11 cellular contexts compared by ENCODE assay signal in genomic region chr3:119675188-119675874, GRCh38. TPM values are rescaled to one million over a fixed set of nuclear protein-coding genes. Genes with fewer than 3 reads are reported as not detected.
DNase-seq lines count a peak whose midpoint lies in the region; ATAC-seq and TF ChIP-seq lines count a peak whose summit lies in the region.
"Had no signal": no experiment of that assay in that cellular context is flagged by ENCODE, and none has a peak within 500 bp of the region (broad histone marks: within the 10 kb centered on the region; RNA-seq: fewer than 3 reads in every experiment).

No MANE protein-coding gene starts in this region.

- CTCF ChIA-PET in Panc1 (lab: Charles Lee), result interaction anchor here (0.5 to 0.6 kb wide), 2 partner anchors 115 to 506 kb away, joined by 7 to 9 read pairs; no protein-coding TSS in a partner anchor

- in situ Hi-C loops in Panc1 (cut with HindIII; ENCODE audit: low pct_unique_long_range_greater_than_20kb, low sequenced_read_pairs), result no loop called here

- H3K4me1 ChIP-seq in Panc1 (ENCODE audit: control insufficient read depth, insufficient read depth, low read length) (peaks cover 15% of the 10 kb centered on the region), sigmoid colon (peaks cover 0 to 19% (median 15%) of the 10 kb centered on the region in 4 donors)

- peaks cover 33% of the 10 kb centered on the region for H3K36me3 Mint-ChIP-seq in T-helper 1 cell treated with Interleukin-12 subunit alpha and Interleukin-12 subunit beta and Interleukin-4 antibody, amounts not matched to agents 30 μg/mL and 1 μg/mL, for 36 hours (ENCODE audit: low read depth)

- POLR2A ChIA-PET in Panc1 (lab: Charles Lee), result no interaction called here

- intact Hi-C loops in Panc1 (cut with micrococcal nuclease; ENCODE audit: unreplicated experiment) (no loop called here), sigmoid colon (cut with DNase I) (loop anchor here (5.0 to 10.0 kb wide), 3 partner anchors 38 to 419 kb away; partner anchors contain the start of gene GSK3B)

- peak overlapping the region; percentile 88 for H3K4me3 Mint-ChIP-seq in T-helper 1 cell treated with Interleukin-12 subunit alpha and Interleukin-12 subunit beta and Interleukin-4 antibody, amounts not matched to agents 30 μg/mL and 1 μg/mL, for 36 hours

- peak overlapping the region; percentile 41 for H3K27ac Mint-ChIP-seq in T-helper 1 cell treated with Interleukin-12 subunit alpha and Interleukin-12 subunit beta and Interleukin-4 antibody, amounts not matched to agents 30 μg/mL and 1 μg/mL, for 36 hours

- no peaks in the 10 kb centered on the region for H3K27me3 Mint-ChIP-seq in T-helper 1 cell treated with Interleukin-12 subunit alpha and Interleukin-12 subunit beta and Interleukin-4 antibody, amounts not matched to agents 30 μg/mL and 1 μg/mL, for 36 hours (ENCODE audit: low read depth)

- BruUV-seq in Panc1 (replicated peaks; lab: Mats Ljungman, UMichigan), result no TSS peak

- H3K36me3 ChIP-seq in Panc1 (ENCODE audit: control insufficient read depth, insufficient read depth, low read length), result peaks cover 26% of the 10 kb centered on the region
- H3K36me3 ChIP-seq in sigmoid colon, result peaks cover 0 to 42% (median 19%) of the 10 kb centered on the region in 4 donors

- TF ChIP-seq EP300 in sigmoid colon (IDR thresholded peaks at IDR 0.05), result no peak

- no peaks in the 10 kb centered on the region for H3K9me3 Mint-ChIP-seq in T-helper 1 cell treated with Interleukin-12 subunit alpha and Interleukin-12 subunit beta and Interleukin-4 antibody, amounts not matched to agents 30 μg/mL and 1 μg/mL, for 36 hours

- WGBS in sigmoid colon, 2 donors, result 83 to 88% methylated on average over 5 of the region's 5 CpGs

- DNase-seq in T-helper 1 cell (no peak), Panc1 (ENCODE audit: low read depth, low spot score) (no peak), erythroblast (lab: John Stamatoyannopoulos, UW) (peak; percentile 18 to 27), sigmoid colon (no peak), NCI-H1092 treated with DMSO at 0.1 percent for 48 hours (lab: John Stamatoyannopoulos, UW) (no peak), NAMALWA (ENCODE audit: low spot score) (no peak)
- DNase-seq in NK-92 treated with Interleukin-12 subunit alpha and Interleukin-12 subunit beta, amount 100 ng/mL, for 24 hours (lab: John Stamatoyannopoulos, UW), result no peak
- DNase-seq: activated CD4-positive, CD25-positive, alpha-beta regulatory T cell treated with anti-CD3 and anti-CD28 coated beads, Interleukin-2, amount 50 U/mL, for 72 hours; NCI-H774; stimulated activated CD4-positive, alpha-beta T cell treated with anti-CD3 and anti-CD28 coated beads, Interleukin-4, amount 100 ng/mL, for 1 hour had no signal

- peaks cover 35% of the 10 kb centered on the region for H3K4me1 Mint-ChIP-seq in T-helper 1 cell treated with Interleukin-12 subunit alpha and Interleukin-12 subunit beta and Interleukin-4 antibody, amounts not matched to agents 30 μg/mL and 1 μg/mL, for 36 hours (ENCODE audit: low read depth)

- H3K4me3 ChIP-seq in Panc1 (ENCODE audit: low read depth in 2 of 2, low read length in 2 of 2) (no peak overlapping the region), sigmoid colon (peak overlapping the region in 1 of 4 donors; percentile 69)

- TF ChIP-seq CTCF in Panc1 (IDR thresholded peaks at IDR 0.05) (no peak), sigmoid colon (IDR thresholded peaks at IDR 0.05) (no peak)

- peak overlapping the region; percentile 98 for H3K27ac ChIP-seq in Panc1 (ENCODE audit: low read length)
- H3K27ac ChIP-seq in sigmoid colon, result peak overlapping the region; percentile 93 to 96 (median 96)

- H3K9me3 ChIP-seq in Panc1 (ENCODE audit: control insufficient read depth, insufficient read depth, low read depth, low read length), result no peaks in the 10 kb centered on the region
- H3K9me3 ChIP-seq in sigmoid colon, result no peaks in the 10 kb centered on the region

- H3K27me3 ChIP-seq in Panc1 (ENCODE audit: control insufficient read depth, insufficient read depth, low read length), result no peaks in the 10 kb centered on the region
- no peaks in the 10 kb centered on the region for H3K27me3 ChIP-seq in sigmoid colon

- no peak for ATAC-seq in Panc1

- TF ChIP-seq POLR2A in erythroblast (IDR thresholded peaks at IDR 0.05; ENCODE audit: low read length) (no peak), sigmoid colon (IDR thresholded peaks at IDR 0.05) (no peak)

RNA-seq across cellular contexts. Expression of gene COX17, which starts 1.9 kb away (rescaled TPM):
- 81.6 TPM for total RNA-seq in Panc1 (2021; ENCODE audit: unreplicated experiment)
- 81.9 TPM for polyA plus RNA-seq in Panc1 (2012; ENCODE audit: insufficient read length)
- 10 to 100 TPM; 19.0 to 61.4 (median 42.4) TPM for total RNA-seq in sigmoid colon
- polyA plus RNA-seq in sigmoid colon, result 100 to 1,000 TPM; 125 to 267 (median 241) TPM

RNA-seq across cellular contexts. Expression of gene POPDC2, which starts 14.9 kb away (rescaled TPM):
- total RNA-seq in Panc1 (2021; ENCODE audit: unreplicated experiment) (0.15 TPM), sigmoid colon (100 to 1,000 TPM in 3 of 4 donors, 10 to 100 TPM in 1; 86.6 to 203 (median 169) TPM)
- not detected for polyA plus RNA-seq in Panc1 (2012; ENCODE audit: insufficient read length)
- 10 to 100 TPM in 1 of 3 donors, 1 to 10 TPM in 2; 1.2 to 13.1 (median 3.6) TPM for polyA plus RNA-seq in sigmoid colon

RNA-seq across cellular contexts. Expression of gene CFAP91, which starts 27.5 kb away (rescaled TPM):
- total RNA-seq in Panc1 (2021; ENCODE audit: unreplicated experiment) (0.90 TPM), sigmoid colon (10 to 100 TPM in 2 of 4 donors, 1 to 10 TPM in 2; 1.4 to 11.8 (median 8.8) TPM)
- 0.68 TPM for polyA plus RNA-seq in Panc1 (2012; ENCODE audit: insufficient read length)
- polyA plus RNA-seq in sigmoid colon, result 1 to 10 TPM in 1 of 3 donors, under 1 TPM in 2; 0.39 to 1.2 (median 0.92) TPM

Comparison
In these comparisons a context has a peak if more than half of its experiments do, and no peak if none do; other contexts are left out.
1. DNase-seq: peak in erythroblast (2 of 2); none in T-helper 1 cell (0 of 5), Panc1 (single experiment), sigmoid colon (single experiment), NCI-H1092 treated with DMSO at 0.1 percent for 48 hours (single experiment), NAMALWA (single experiment) and NK-92 treated with Interleukin-12 subunit alpha and Interleukin-12 subunit beta, amount 100 ng/mL, for 24 hours (single experiment).
2. RNA of gene POPDC2, which starts 14.9 kb away (total RNA-seq): 86.6 to 203 TPM in sigmoid colon; 0.15 TPM in Panc1 (single experiment); every median in the first group is over 10 times any median in the second.